In genomic region chr16:52488837-52489289, GRCh38 we compare ENCODE assay signal across 25 cellular contexts. TPM values are rescaled to one million over a fixed set of nuclear protein-coding genes. Genes with fewer than 3 reads are reported as not detected.
"Had no signal": no experiment of that assay in that cellular context is flagged by ENCODE, and none has a peak within 500 bp of the region (broad histone marks: within the 10 kb centered on the region; RNA-seq: fewer than 3 reads in every experiment).

No MANE protein-coding gene starts in this region.

- H3K9me3 ChIP-seq: spleen had no signal

- H3K4me3 ChIP-seq: spleen had no signal

- H3K27me3 ChIP-seq: spleen had no signal

- ATAC-seq: activated CD4-positive, CD25-positive, alpha-beta regulatory T cell treated with anti-CD3 and anti-CD28 coated beads, Interleukin-2, amount 50 U/mL, for 24 hours; activated CD8-positive, alpha-beta memory T cell treated with anti-CD3 and anti-CD28 coated beads, Interleukin-2, amount 10 ng/mL, durations not matched to agents 7 days and 5 days; activated CD8-positive, alpha-beta T cell treated with anti-CD3 and anti-CD28 coated beads for 36 hours; esophagus mucosa had no signal

- H3K4me1 ChIP-seq: spleen had no signal

- H3K36me3 ChIP-seq: spleen had no signal

- H3K27ac ChIP-seq: spleen had no signal

- DNase-seq: activated CD4-positive, alpha-beta T cell treated with anti-CD3 and anti-CD28 coated beads, Interleukin-2, amount 10 ng/mL, durations not matched to agents 24 days and 14 days; activated CD8-positive, alpha-beta memory T cell treated with anti-CD3 and anti-CD28 coated beads, Interleukin-2, amount 10 ng/mL, durations not matched to agents 7 days and 5 days; activated CD8-positive, alpha-beta T cell treated with anti-CD3 and anti-CD28 coated beads for 36 hours; activated gamma-delta T cell; activated T-cell treated with anti-CD3 and anti-CD28 coated beads for 4 hours; anterior cingulate cortex; dermis blood vessel endothelial cell; effector memory CD4-positive, alpha-beta T cell; foreskin melanocyte; immature natural killer cell; kidney glomerular epithelial cell; naive B cell; occipital lobe; retina; spleen; stimulated activated CD4-positive, alpha-beta T cell treated with anti-CD3 and anti-CD28 coated beads, Interleukin-4, amount 100 ng/mL, for 1 hour; stimulated activated naive CD4-positive, alpha-beta T cell had no signal

RNA-seq across cellular contexts. Expression of gene TOX3, which starts 58.1 kb away (rescaled TPM):
- total RNA-seq: activated CD4-positive, alpha-beta T cell treated with anti-CD3 and anti-CD28 coated beads, Interleukin-2, amount 10 ng/mL, durations not matched to agents 24 days and 14 days; activated CD8-positive, alpha-beta memory T cell treated with anti-CD3 and anti-CD28 coated beads, Interleukin-2, amount 10 ng/mL, durations not matched to agents 7 days and 5 days; activated CD8-positive, alpha-beta T cell treated with anti-CD3 and anti-CD28 coated beads for 36 hours; activated T-helper 1 cell treated with anti-CD3 and anti-CD28 coated beads, Interleukin-12 subunit alpha, Interleukin-12 subunit beta, Interleukin-2, Interleukin-4 antibody, amounts not matched to agents 30 ng/mL and 10 ng/mL and 1 ng/mL, durations not matched to agents 14 hours and 24 hours and 36 hours; cardiac septum; endothelial cell of umbilical vein; mononuclear cell; posterior vena cava; spleen; T-helper 2 cell treated with Interferon-gamma antibody and Interleukin-4, amounts not matched to agents 100 ng/mL and 5 ng/mL, for 36 hours had no signal
